ENCODE assay signal across 8 cellular contexts in the genomic region with DNA sequence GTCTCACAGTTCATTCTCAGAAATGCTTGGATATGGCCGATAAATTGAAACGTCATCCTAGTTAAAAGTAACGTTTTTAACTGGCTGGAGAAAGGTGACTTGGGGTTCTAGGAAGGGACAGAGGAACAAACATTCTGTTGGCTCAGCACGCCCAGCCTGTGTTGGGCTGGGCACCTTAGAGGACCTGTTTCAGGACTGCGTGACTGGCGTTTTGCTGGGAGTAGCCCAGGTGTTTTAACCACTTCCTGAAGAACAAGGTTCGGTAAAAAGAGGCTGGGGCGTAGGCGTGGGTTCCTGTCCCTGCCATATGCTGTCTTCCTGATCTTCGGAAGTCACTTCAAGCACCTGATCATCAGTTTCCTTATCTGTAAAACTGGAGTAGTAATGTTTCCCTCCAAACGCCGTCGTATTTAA. TPM values are rescaled to one million over a fixed set of nuclear protein-coding genes. Genes with fewer than 3 reads are reported as not detected.
A peak's percentile ranks its signal among the peaks of the same experiment; 100 is the strongest.
DNase-seq lines count a peak whose midpoint lies in the region; ATAC-seq and TF ChIP-seq lines count a peak whose summit lies in the region.

No MANE protein-coding gene starts in this region.

- peaks cover 21% of the 10 kb centered on the region for H3K4me1 ChIP-seq in MM.1S (ENCODE audit: low read length)
- H3K4me1 ChIP-seq in iPS-15b (ENCODE audit: control insufficient read depth, insufficient read depth, low read length) = no peaks in the 10 kb centered on the region
- peaks cover 4 to 35% of the 10 kb centered on the region in 2 donors for H3K4me1 ChIP-seq in adrenal gland (replicated peaks in 1 of 2)

- H3K36me3 ChIP-seq in MM.1S (replicated peaks; ENCODE audit: insufficient read depth, low read length) (no peaks in the 10 kb centered on the region), iPS-15b (ENCODE audit: control insufficient read depth, insufficient read depth, low read length) (no peaks in the 10 kb centered on the region), adrenal gland (replicated peaks in 1 of 2) (peaks cover 0 to 9% of the 10 kb centered on the region in 2 donors)

- 66 to 73% (median 70%) methylated on average over 13 of the region's 13 CpGs for WGBS in adrenal gland, 4 donors

- H3K4me3 ChIP-seq in MM.1S (ENCODE audit: low read length) (peak overlapping the region; percentile 75), iPS-15b (ENCODE audit: low read depth, low read length) (peak overlapping the region; percentile 83), adrenal gland (peak overlapping the region in 1 of 4 donors; percentile 98)

- peak overlapping the region; percentile 87 for H3K4me2 ChIP-seq in MM.1S (ENCODE audit: low read depth, low read length)

- H3K4me3 Mint-ChIP-seq in activated T-cell treated with anti-CD3 and anti-CD28 coated beads, Interleukin-2, amount 50 U/mL, for 72 hours = peak overlapping the region; percentile 95 to 97

- H3K27me3 Mint-ChIP-seq in activated T-cell treated with anti-CD3 and anti-CD28 coated beads, Interleukin-2, amount 50 U/mL, for 72 hours (ENCODE audit: low read depth) = no peaks in the 10 kb centered on the region

- H3K27ac ChIP-seq in MM.1S (ENCODE audit: low read length) (peak overlapping the region; percentile 87), adrenal gland (peak overlapping the region in 2 of 5 donors; percentile 99)

- no peak for TF ChIP-seq CTCF in MM.1S (IDR thresholded peaks at IDR 0.05; ENCODE audit: low read length)
- no peak for TF ChIP-seq CTCF in adrenal gland (IDR thresholded peaks at IDR 0.05)

- DNase-seq in NCI-H146 (lab: John Stamatoyannopoulos, UW) (peak; percentile 4), NCI-H146 treated with DMSO at 0.1 percent for 48 hours (lab: John Stamatoyannopoulos, UW; ENCODE audit: unreplicated experiment) (no peak), MM.1S (peak; percentile 90), adrenal gland (no peak), DMS 273 treated with DMSO at 0.1 percent for 48 hours (lab: John Stamatoyannopoulos, UW) (no peak)
- peak; percentile 46 to 69 for DNase-seq in activated T-cell treated with anti-CD3 and anti-CD28 coated beads, Interleukin-2, amount 50 U/mL, for 72 hours
- DNase-seq in stimulated activated CD4-positive, alpha-beta T cell treated with anti-CD3 and anti-CD28 coated beads, Interleukin-4, amount 100 ng/mL, for 4 hours = peak; percentile 56 to 60

- no peaks in the 10 kb centered on the region for H3K27me3 ChIP-seq in MM.1S (replicated peaks; ENCODE audit: insufficient read depth, low read length)
- H3K27me3 ChIP-seq in iPS-15b (ENCODE audit: control insufficient read depth, insufficient read depth, low read length) = peaks cover 22% of the 10 kb centered on the region
- H3K27me3 ChIP-seq in adrenal gland = no peaks in the 10 kb centered on the region

- H3F3A ChIP-seq in MM.1S (ENCODE audit: insufficient read depth, low read length) = peaks cover 26% of the 10 kb centered on the region

- peak overlapping the region; percentile 94 for H3K9ac ChIP-seq in MM.1S (ENCODE audit: low read length)
- no peak overlapping the region for H3K9ac ChIP-seq in iPS-15b (ENCODE audit: low read depth, low read length)

- H3K9me2 ChIP-seq in MM.1S (replicated peaks; ENCODE audit: insufficient read depth, low read length) = no peaks in the 10 kb centered on the region

- no peak for TF ChIP-seq POLR2A in adrenal gland (IDR thresholded peaks at IDR 0.05)

- peaks cover 0 to 6% of the 10 kb centered on the region in 2 donors for H3K9me3 Mint-ChIP-seq in activated T-cell treated with anti-CD3 and anti-CD28 coated beads, Interleukin-2, amount 50 U/mL, for 72 hours

- intact Hi-C loops in adrenal gland (cut with DNase I) = loop anchor here (10.0 kb wide), 2 partner anchors 105 to 315 kb away; no protein-coding TSS in a partner anchor

- H3K4me1 Mint-ChIP-seq in activated T-cell treated with anti-CD3 and anti-CD28 coated beads, Interleukin-2, amount 50 U/mL, for 72 hours (ENCODE audit: low read depth) = peaks cover 33% of the 10 kb centered on the region

- peaks cover 2 to 3% of the 10 kb centered on the region in 2 donors for H3K36me3 Mint-ChIP-seq in activated T-cell treated with anti-CD3 and anti-CD28 coated beads, Interleukin-2, amount 50 U/mL, for 72 hours (ENCODE audit: insufficient read depth in 2 of 2)

- H3K9me3 ChIP-seq in MM.1S (replicated peaks; ENCODE audit: insufficient read depth, low read length) (no peaks in the 10 kb centered on the region), iPS-15b (ENCODE audit: control insufficient read depth, insufficient read depth, low read length) (no peaks in the 10 kb centered on the region), adrenal gland (replicated peaks in 1 of 3) (no peaks in the 10 kb centered on the region)

- H3K27ac Mint-ChIP-seq in activated T-cell treated with anti-CD3 and anti-CD28 coated beads, Interleukin-2, amount 50 U/mL, for 72 hours = peak overlapping the region; percentile 91

- H3K79me2 ChIP-seq in MM.1S (ENCODE audit: low read length) = peaks cover 38% of the 10 kb centered on the region

- H4K20me1 ChIP-seq in MM.1S (ENCODE audit: insufficient read depth, low read length) = no peaks in the 10 kb centered on the region

- no peak for ATAC-seq in activated T-cell treated with anti-CD3 and anti-CD28 coated beads, Interleukin-2, amount 50 U/mL, for 72 hours (replicated peaks in 1 of 2)

- no peak overlapping the region for H2AFZ ChIP-seq in MM.1S (ENCODE audit: low read length)

RNA-seq across cellular contexts. Expression of gene TLNRD1, which starts 1.1 kb away (rescaled TPM):
- total RNA-seq in activated T-cell treated with anti-CD3 and anti-CD28 coated beads, Interleukin-2, amount 50 U/mL, for 72 hours = 10 to 100 TPM; 11.3 to 17.2 TPM
- total RNA-seq in adrenal gland = 10 to 100 TPM; 17.4 to 30.8 (median 22.4) TPM
- 10 to 100 TPM in 1 of 3 donors, 1 to 10 TPM in 2; 4.3 to 11.4 (median 5.0) TPM for polyA plus RNA-seq in adrenal gland

RNA-seq across cellular contexts. Expression of gene MESD, which starts 10.0 kb away (rescaled TPM):
- total RNA-seq in activated T-cell treated with anti-CD3 and anti-CD28 coated beads, Interleukin-2, amount 50 U/mL, for 72 hours = 10 to 100 TPM; 19.6 to 23.8 TPM
- total RNA-seq in adrenal gland = 10 to 100 TPM; 13.2 to 50.3 (median 25.6) TPM
- 10 to 100 TPM; 17.1 to 56.1 (median 21.2) TPM for polyA plus RNA-seq in adrenal gland

Comparison
In these comparisons a context has a peak if more than half of its experiments do, and no peak if none do; other contexts are left out.
1. DNase-seq: peak in NCI-H146 (single experiment), MM.1S (single experiment), activated T-cell treated with anti-CD3 and anti-CD28 coated beads, Interleukin-2, amount 50 U/mL, for 72 hours (2 of 2) and stimulated activated CD4-positive, alpha-beta T cell treated with anti-CD3 and anti-CD28 coated beads, Interleukin-4, amount 100 ng/mL, for 4 hours (2 of 2); none in NCI-H146 treated with DMSO at 0.1 percent for 48 hours (single experiment), adrenal gland (0 of 7) and DMS 273 treated with DMSO at 0.1 percent for 48 hours (single experiment).